In the genomic region with DNA sequence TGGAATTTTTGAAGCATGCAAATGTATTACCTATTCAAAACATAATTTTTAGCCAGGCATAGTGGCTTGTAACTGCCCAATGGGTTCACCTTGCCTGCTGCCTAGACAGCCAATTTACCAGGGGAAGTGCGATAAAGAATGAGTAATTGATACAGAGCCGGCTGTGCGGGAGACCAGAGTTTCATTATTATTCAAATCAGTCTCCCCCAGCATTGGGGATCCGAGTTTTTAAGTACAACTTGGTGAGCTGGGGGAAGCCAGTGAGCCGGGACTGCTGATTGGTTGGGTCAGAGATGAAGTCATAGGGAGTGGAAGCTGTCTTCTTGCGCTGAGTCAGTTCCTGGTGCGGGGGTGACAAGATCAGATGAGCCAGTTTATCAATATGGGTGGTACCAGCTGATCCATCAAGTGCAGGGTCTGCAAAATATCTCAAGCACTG, we compare ENCODE assay signal across 16 cellular contexts. TPM values are rescaled to one million over a fixed set of nuclear protein-coding genes. Genes with fewer than 3 reads are reported as not detected.
DNase-seq lines count a peak whose midpoint lies in the region; ATAC-seq and TF ChIP-seq lines count a peak whose summit lies in the region.
"Had no signal": no experiment of that assay in that cellular context is flagged by ENCODE, and none has a peak within 500 bp of the region (broad histone marks: within the 10 kb centered on the region; RNA-seq: fewer than 3 reads in every experiment).

No MANE protein-coding gene starts in this region.

- H3K4me1 ChIP-seq in endodermal cell (ENCODE audit: control insufficient read depth, insufficient read depth, low read length) (no peaks in the 10 kb centered on the region), uterus (no peaks in the 10 kb centered on the region)
- H3K4me1 ChIP-seq: parathyroid adenoma, Peyer's patch had no signal

- H3K27me3 Mint-ChIP-seq in activated CD4-positive, alpha-beta memory T cell treated with anti-CD3 and anti-CD28 coated beads for 36 hours: peaks cover 19% of the 10 kb centered on the region
- no peaks in the 10 kb centered on the region for H3K27me3 Mint-ChIP-seq in endodermal cell (ENCODE audit: insufficient read depth)

- no peak overlapping the region for H3K27ac ChIP-seq in endodermal cell (ENCODE audit: low read depth, low read length)
- H3K27ac ChIP-seq in uterus: no peak overlapping the region
- H3K27ac ChIP-seq: parathyroid adenoma, Peyer's patch had no signal

- TF ChIP-seq CTCF in endodermal cell (conservative IDR thresholded peaks at IDR 0.05): no peak
- no peak for TF ChIP-seq CTCF in uterus (IDR thresholded peaks at IDR 0.05)

- H3K9me3 Mint-ChIP-seq in activated CD4-positive, alpha-beta memory T cell treated with anti-CD3 and anti-CD28 coated beads for 36 hours: no peaks in the 10 kb centered on the region
- no peaks in the 10 kb centered on the region for H3K9me3 Mint-ChIP-seq in endodermal cell
- H3K9me3 Mint-ChIP-seq: CD8-positive, alpha-beta T cell; immature natural killer cell had no signal

- POLR2A ChIA-PET in activated CD4-positive, alpha-beta memory T cell treated with anti-CD3 and anti-CD28 coated beads for 36 hours (lab: Charles Lee): no interaction called here

- DNase-seq in H7 (peak; percentile 36), endodermal cell (peak; percentile 55), SKM-1 treated with dmso at 0.1 percent for 144 hours (lab: John Stamatoyannopoulos, UW; ENCODE audit: unreplicated experiment) (no peak), uterus (no peak)
- DNase-seq in activated CD4-positive, alpha-beta memory T cell treated with anti-CD3 and anti-CD28 coated beads for 36 hours: peak; percentile 80
- DNase-seq in stimulated activated CD8-positive, alpha-beta memory T cell treated with anti-CD3 and anti-CD28 coated beads, Interleukin-12 subunit alpha, Interleukin-12 subunit beta, amount 100 ng/mL, for 24 hours (ENCODE audit: extremely low read depth): peak; percentile 19
- DNase-seq: CD8-positive, alpha-beta T cell; cerebellar nuclear complex; GF-D8; immature natural killer cell; Peyer's patch; trophoblast cell had no signal

- no peaks in the 10 kb centered on the region for H3K9me3 ChIP-seq in endodermal cell (ENCODE audit: control insufficient read depth, low read length)
- no peaks in the 10 kb centered on the region for H3K9me3 ChIP-seq in uterus
- H3K9me3 ChIP-seq: Peyer's patch had no signal

- peaks cover 13% of the 10 kb centered on the region for H3K4me1 Mint-ChIP-seq in activated CD4-positive, alpha-beta memory T cell treated with anti-CD3 and anti-CD28 coated beads for 36 hours (ENCODE audit: low read depth)
- H3K4me1 Mint-ChIP-seq in endodermal cell: peaks cover 5% of the 10 kb centered on the region
- H3K4me1 Mint-ChIP-seq: immature natural killer cell had no signal

- H3K36me3 ChIP-seq in H7 (replicated peaks; ENCODE audit: control insufficient read depth, insufficient read depth, low read length) (no peaks in the 10 kb centered on the region), endodermal cell (ENCODE audit: control insufficient read depth, insufficient read depth, low read length) (no peaks in the 10 kb centered on the region), uterus (no peaks in the 10 kb centered on the region)
- H3K36me3 ChIP-seq: Peyer's patch had no signal

- H3K36me3 Mint-ChIP-seq in activated CD4-positive, alpha-beta memory T cell treated with anti-CD3 and anti-CD28 coated beads for 36 hours: no peaks in the 10 kb centered on the region
- H3K36me3 Mint-ChIP-seq in endodermal cell (ENCODE audit: low read depth): no peaks in the 10 kb centered on the region
- H3K36me3 Mint-ChIP-seq: activated naive CD8-positive, alpha-beta T cell; CD8-positive, alpha-beta T cell had no signal

- no peaks in the 10 kb centered on the region for H3K27me3 ChIP-seq in H7 (ENCODE audit: control insufficient read depth, insufficient read depth, low read length)
- no peaks in the 10 kb centered on the region for H3K27me3 ChIP-seq in endodermal cell (ENCODE audit: control insufficient read depth, insufficient read depth, low read length, poor library complexity, severe bottlenecking)
- H3K27me3 ChIP-seq in uterus: no peaks in the 10 kb centered on the region
- H3K27me3 ChIP-seq: Peyer's patch had no signal

- CTCF ChIA-PET in activated CD4-positive, alpha-beta memory T cell treated with anti-CD3 and anti-CD28 coated beads for 36 hours (lab: Charles Lee): interaction anchor here (1.2 kb wide), 2 partner anchors 324 to 493 kb away, joined by 3 read pairs; no protein-coding TSS in a partner anchor

- no peak overlapping the region for H3K4me3 ChIP-seq in H7 (ENCODE audit: insufficient read depth, low read depth, low read length)
- H3K4me3 ChIP-seq in endodermal cell (ENCODE audit: low read length): no peak overlapping the region
- H3K4me3 ChIP-seq in uterus: no peak overlapping the region
- H3K4me3 ChIP-seq: Peyer's patch had no signal

- no peak for TF ChIP-seq POLR2A in uterus (IDR thresholded peaks at IDR 0.05)

- no peak overlapping the region for H3K9ac ChIP-seq in endodermal cell (ENCODE audit: extremely low read depth, low read length, poor library complexity, severe bottlenecking)
- H3K9ac ChIP-seq: parathyroid adenoma had no signal

- ATAC-seq in HG03108 (IDR thresholded peaks at IDR 0.05; ENCODE audit: unreplicated experiment): no peak
- ATAC-seq in HG02623 (IDR thresholded peaks at IDR 0.05; ENCODE audit: unreplicated experiment): no peak
- ATAC-seq: CD8-positive, alpha-beta T cell had no signal

- WGBS in endodermal cell (ENCODE audit: insufficient coverage in 1 of 2, insufficient read length in 1 of 2), 2 experiments: 60 to 71% methylated on average over 3 to 7 of the region's 7 CpGs

- intact Hi-C loops in activated CD4-positive, alpha-beta memory T cell treated with anti-CD3 and anti-CD28 coated beads for 36 hours (cut with micrococcal nuclease): loop anchor here (1.0 to 5.0 kb wide), 2 partner anchors 29 to 53 kb away; partner anchors contain the start of gene NRBF2
- intact Hi-C loops in uterus (cut with DNase I; ENCODE audit: low total_unique reads): no loop called here

- no peak overlapping the region for H3K4me3 Mint-ChIP-seq in activated CD4-positive, alpha-beta memory T cell treated with anti-CD3 and anti-CD28 coated beads for 36 hours
- no peak overlapping the region for H3K4me3 Mint-ChIP-seq in endodermal cell
- H3K4me3 Mint-ChIP-seq: activated naive CD8-positive, alpha-beta T cell; CD8-positive, alpha-beta T cell; immature natural killer cell had no signal

- H3K27ac Mint-ChIP-seq in activated CD4-positive, alpha-beta memory T cell treated with anti-CD3 and anti-CD28 coated beads for 36 hours: no peak overlapping the region
- H3K27ac Mint-ChIP-seq in endodermal cell: no peak overlapping the region
- H3K27ac Mint-ChIP-seq: activated naive CD8-positive, alpha-beta T cell; CD8-positive, alpha-beta T cell; immature natural killer cell had no signal

RNA-seq across cellular contexts. Expression of gene NRBF2, which starts 29.1 kb away (rescaled TPM):
- 27.3 and 31.3 TPM in 2 replicates for total RNA-seq in H7 (2014; rRNA removed; shearing (Covaris generic))
- 10 to 100 TPM; 21.3 to 21.7 TPM for total RNA-seq in activated CD4-positive, alpha-beta memory T cell treated with anti-CD3 and anti-CD28 coated beads for 36 hours
- 10 to 100 TPM; 27.5 to 28.9 TPM for total RNA-seq in endodermal cell
- 22.9 TPM for polyA plus RNA-seq in endodermal cell (2013, experiment 1 of 2)
- polyA plus RNA-seq in endodermal cell (2013, experiment 2 of 2): 25.0 TPM
- 10 to 100 TPM in 3 of 4 donors, 1 to 10 TPM in 1; 4.1 to 20.7 (median 17.0) TPM for total RNA-seq in uterus

Comparison
In these comparisons a context has a peak if more than half of its experiments do, and no peak if none do; other contexts are left out.
1. DNase-seq: peak in H7 (single experiment), activated CD4-positive, alpha-beta memory T cell treated with anti-CD3 and anti-CD28 coated beads for 36 hours (single experiment), endodermal cell (single experiment) and stimulated activated CD8-positive, alpha-beta memory T cell treated with anti-CD3 and anti-CD28 coated beads, Interleukin-12 subunit alpha, Interleukin-12 subunit beta, amount 100 ng/mL, for 24 hours (single experiment); none in SKM-1 treated with dmso at 0.1 percent for 144 hours (single experiment) and uterus (0 of 2).